Comparison of ENCODE assay signal across 8 cellular contexts in the genomic region with DNA sequence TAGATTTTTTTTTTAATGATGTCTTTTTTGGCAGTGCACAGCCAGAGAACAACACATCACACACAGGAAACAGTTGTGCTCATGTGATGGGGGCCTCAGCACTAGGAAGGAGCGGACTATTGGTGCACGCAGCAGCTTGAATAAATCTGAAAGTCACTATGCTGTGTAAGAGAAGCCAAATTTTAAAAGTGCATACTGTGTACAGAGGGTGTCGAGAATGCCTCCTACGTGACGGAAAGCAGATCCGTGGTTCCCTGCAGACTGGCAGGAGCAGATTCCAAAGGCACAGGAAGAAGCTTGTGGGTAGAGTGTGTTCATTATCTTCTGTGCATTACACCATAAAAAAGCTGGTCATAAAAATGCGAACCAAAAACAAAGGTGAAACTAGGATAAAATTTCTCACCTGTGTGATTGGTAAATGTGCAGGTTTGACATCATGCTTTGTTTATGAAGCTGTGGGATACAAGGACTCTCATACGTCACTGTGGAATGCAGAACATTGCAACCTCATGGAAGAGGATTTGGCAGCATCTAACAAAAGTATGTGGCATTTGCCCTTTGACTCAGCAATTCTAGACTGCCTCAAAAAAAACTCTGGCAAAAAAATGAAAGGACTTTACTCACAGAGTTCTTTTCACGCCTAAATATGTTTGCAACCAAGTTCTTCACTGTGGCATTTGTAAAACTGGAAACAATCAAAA. TPM values are rescaled to one million over a fixed set of nuclear protein-coding genes. Genes with fewer than 3 reads are reported as not detected.
DNase-seq lines count a peak whose midpoint lies in the region; ATAC-seq, FAIRE-seq and TF ChIP-seq lines count a peak whose summit lies in the region.
"Not testable (repeated sequence)": the region's sequence is repeated elsewhere in the genome, so short reads cannot be mapped to it uniquely, and the experiment has no call there.

No MANE protein-coding gene starts in this region.

- H3K4me3 ChIP-seq in bronchial epithelial cell (ENCODE audit: low read depth, low read length); trophoblast cell (ENCODE audit: low read depth, low read length); upper lobe of left lung: not testable (repeated sequence)

- WGBS in trophoblast cell (ENCODE audit: extremely low coverage, insufficient coverage, insufficient read length): no CpG with 5 or more reads among the region's 9 CpGs
- 65 to 74% methylated on average over 9 of the region's 9 CpGs for WGBS in upper lobe of left lung, 2 donors

- H2BK120ac ChIP-seq in trophoblast cell (ENCODE audit: insufficient read depth, low read length, poor library complexity): not testable (repeated sequence)

- not testable (repeated sequence) for H2AK5ac ChIP-seq in trophoblast cell (ENCODE audit: low read length)

- H3K18ac ChIP-seq in trophoblast cell (ENCODE audit: low read length): not testable (repeated sequence)

- H3K4me1 Mint-ChIP-seq in activated T-cell treated with anti-CD3 and anti-CD28 coated beads, Interleukin-2, amount 50 U/mL, for 24 hours (ENCODE audit: low read depth): not testable (repeated sequence)

- H3K9ac ChIP-seq in trophoblast cell (ENCODE audit: low read length): not testable (repeated sequence)

- TF ChIP-seq POLR2A in upper lobe of left lung (IDR thresholded peaks at IDR 0.05): not testable (repeated sequence)

- not testable (repeated sequence) for H4K91ac ChIP-seq in trophoblast cell (ENCODE audit: low read depth, low read length)

- H2AFZ ChIP-seq in trophoblast cell (ENCODE audit: insufficient read depth, low read length, poor library complexity): not testable (repeated sequence)

- not testable (repeated sequence) for H3K4me1 ChIP-seq in foreskin keratinocyte; trophoblast cell (ENCODE audit: control insufficient read depth in 1 of 2, insufficient read depth in 2 of 2, low read length in 2 of 2); upper lobe of left lung

- TF ChIP-seq EP300 in upper lobe of left lung (IDR thresholded peaks at IDR 0.05): not testable (repeated sequence)

- not testable (repeated sequence) for H3K27me3 Mint-ChIP-seq in activated T-cell treated with anti-CD3 and anti-CD28 coated beads, Interleukin-2, amount 50 U/mL, for 24 hours

- not testable (repeated sequence) for ATAC-seq in foreskin keratinocyte
- ATAC-seq in left lobe of liver: peak; percentile 92
- peak in 1 of 2 donors; percentile 79 for ATAC-seq in upper lobe of left lung (ENCODE audit: low FRiP score in 2 of 2)

- H3K36me3 ChIP-seq in bronchial epithelial cell (ENCODE audit: control insufficient read depth, insufficient read depth, low read length): not testable (repeated sequence)
- peaks cover 10 to 13% of the 10 kb centered on the region in 2 experiments for H3K36me3 ChIP-seq in trophoblast cell (ENCODE audit: control insufficient read depth in 1 of 2, insufficient read depth in 2 of 2, low read length in 2 of 2)
- H3K36me3 ChIP-seq in upper lobe of left lung: peaks cover 0 to 34% (median 18%) of the 10 kb centered on the region in 4 donors

- DNase-seq in Daoy (ENCODE audit: low read depth) (peak; percentile 21), M059J (ENCODE audit: low read depth) (peak; percentile 99), bronchial epithelial cell (ENCODE audit: low read depth) (peak; percentile 47), foreskin keratinocyte (peak; percentile 7 to 38), left lobe of liver (ENCODE audit: low spot score) (peak; percentile 64), trophoblast cell (peak; percentile 91 to 99)
- not testable (repeated sequence) for DNase-seq in activated T-cell treated with anti-CD3 and anti-CD28 coated beads, Interleukin-2, amount 50 U/mL, for 24 hours; upper lobe of left lung

- H3K14ac ChIP-seq in trophoblast cell (ENCODE audit: low read length): not testable (repeated sequence)

- H3K4me3 Mint-ChIP-seq in activated T-cell treated with anti-CD3 and anti-CD28 coated beads, Interleukin-2, amount 50 U/mL, for 24 hours: not testable (repeated sequence)

- not testable (repeated sequence) for H3K4ac ChIP-seq in trophoblast cell (ENCODE audit: low read depth, low read length)

- H4K8ac ChIP-seq in trophoblast cell (ENCODE audit: low read depth, low read length): not testable (repeated sequence)

- H3K27ac ChIP-seq in foreskin keratinocyte: not testable (repeated sequence)
- H3K27ac ChIP-seq in trophoblast cell (ENCODE audit: low read depth, low read length) (peak overlapping the region; percentile 80), upper lobe of left lung (peak overlapping the region in 3 of 4 donors; percentile 16 to 71 (median 22))

- not testable (repeated sequence) for H3K79me2 ChIP-seq in trophoblast cell (ENCODE audit: control insufficient read depth, insufficient read depth, low read length, poor library complexity)

- FAIRE-seq in bronchial epithelial cell (lab: Jason Lieb, UNC): not testable (repeated sequence)

- H3K36me3 Mint-ChIP-seq in activated T-cell treated with anti-CD3 and anti-CD28 coated beads, Interleukin-2, amount 50 U/mL, for 24 hours (ENCODE audit: low read depth): peaks cover 53% of the 10 kb centered on the region

- not testable (repeated sequence) for H3K23ac ChIP-seq in trophoblast cell (ENCODE audit: low read length)

- H2BK5ac ChIP-seq in trophoblast cell (ENCODE audit: low read depth, low read length, poor library complexity): not testable (repeated sequence)

- not testable (repeated sequence) for H3K79me1 ChIP-seq in trophoblast cell (ENCODE audit: low read length)

- H3K9me3 ChIP-seq in trophoblast cell (ENCODE audit: insufficient read depth, low read depth, low read length); upper lobe of left lung: not testable (repeated sequence)

- not testable (repeated sequence) for H2BK12ac ChIP-seq in trophoblast cell (ENCODE audit: low read length)

- H3K9me3 Mint-ChIP-seq in activated T-cell treated with anti-CD3 and anti-CD28 coated beads, Interleukin-2, amount 50 U/mL, for 24 hours: not testable (repeated sequence)

- H4K12ac ChIP-seq in trophoblast cell (ENCODE audit: low read depth, low read length): not testable (repeated sequence)

- H3K4me2 ChIP-seq in trophoblast cell (ENCODE audit: low read length): peak overlapping the region; percentile 51

- H3K27ac Mint-ChIP-seq in activated T-cell treated with anti-CD3 and anti-CD28 coated beads, Interleukin-2, amount 50 U/mL, for 24 hours: peak overlapping the region; percentile 67

- TF ChIP-seq CTCF in bronchial epithelial cell (IDR thresholded peaks at IDR 0.05; ENCODE audit: insufficient read depth, low read length, severe bottlenecking); foreskin keratinocyte (conservative IDR thresholded peaks at IDR 0.05); upper lobe of left lung (IDR thresholded peaks at IDR 0.05): not testable (repeated sequence)

- not testable (repeated sequence) for H3K27me3 ChIP-seq in bronchial epithelial cell (ENCODE audit: control insufficient read depth, insufficient read depth, low read length); foreskin keratinocyte; trophoblast cell (ENCODE audit: insufficient read depth, low read length); upper lobe of left lung

RNA-seq across cellular contexts. Expression of a gene that starts 8.0 kb away (rescaled TPM):
- 92.0 and 96.2 TPM in 2 replicates for total RNA-seq in Daoy (2014; rRNA removed; shearing (Covaris generic))
- total RNA-seq in M059J (2014; rRNA removed; shearing (Covaris generic)): 120 and 149 TPM in 2 replicates
- total RNA-seq in bronchial epithelial cell (189 and 195 TPM in 2 replicates), foreskin keratinocyte (131 and 135 TPM in 2 replicates), left lobe of liver (37.1 TPM), upper lobe of left lung (10 to 100 TPM; 63.9 to 79.7 (median 73.5) TPM)
- 146 and 155 TPM in 2 replicates for polyA plus RNA-seq in foreskin keratinocyte
- 84.3 and 85.8 TPM in 2 replicates for polyA plus RNA-seq in trophoblast cell (2013)

RNA-seq across cellular contexts. Expression of a gene that starts 45.3 kb away (rescaled TPM):
- 78.3 and 97.6 TPM in 2 replicates for total RNA-seq in Daoy (2014; rRNA removed; shearing (Covaris generic))
- total RNA-seq in M059J (2014; rRNA removed; shearing (Covaris generic)): 78.4 and 109 TPM in 2 replicates
- total RNA-seq in bronchial epithelial cell (106 and 136 TPM in 2 replicates), foreskin keratinocyte (93.9 and 107 TPM in 2 replicates), left lobe of liver (232 TPM), upper lobe of left lung (100 to 1,000 TPM in 3 of 6 donors, 10 to 100 TPM in 3; 64.0 to 123 (median 95.1) TPM)
- 81.0 and 88.9 TPM in 2 replicates for polyA plus RNA-seq in foreskin keratinocyte
- polyA plus RNA-seq in trophoblast cell (2013): 117 and 122 TPM in 2 replicates

RNA-seq across cellular contexts. Expression of a gene that starts 45.5 kb away (rescaled TPM):
- total RNA-seq in Daoy (2014; rRNA removed; shearing (Covaris generic)): 2.3 and 4.1 TPM in 2 replicates
- total RNA-seq in M059J (2014; rRNA removed; shearing (Covaris generic)): 3.4 and 5.4 TPM in 2 replicates
- 2.9 and 4.1 TPM in 2 replicates for total RNA-seq in bronchial epithelial cell
- 2.8 and 3.1 TPM in 2 replicates for total RNA-seq in foreskin keratinocyte
- 2.7 and 3.0 TPM in 2 replicates for polyA plus RNA-seq in foreskin keratinocyte
- total RNA-seq in left lobe of liver: 3.1 TPM
- polyA plus RNA-seq in trophoblast cell (2013): 3.6 and 3.8 TPM in 2 replicates
- total RNA-seq in upper lobe of left lung: 1 to 10 TPM; 3.1 to 8.5 (median 4.8) TPM

RNA-seq across cellular contexts. Expression of a gene that starts 58.1 kb away (rescaled TPM):
- total RNA-seq in Daoy (2014; rRNA removed; shearing (Covaris generic)): 15.3 and 26.0 TPM in 2 replicates
- 49.1 and 50.6 TPM in 2 replicates for total RNA-seq in M059J (2014; rRNA removed; shearing (Covaris generic))
- 0.51 and 0.53 TPM in 2 replicates for total RNA-seq in bronchial epithelial cell
- total RNA-seq in foreskin keratinocyte: 0.18 and 0.31 TPM in 2 replicates
- polyA plus RNA-seq in foreskin keratinocyte: 0.06 and 0.07 TPM in 2 replicates
- 0.81 TPM for total RNA-seq in left lobe of liver
- polyA plus RNA-seq in trophoblast cell (2013): 1.1 and 1.3 TPM in 2 replicates
- total RNA-seq in upper lobe of left lung: 1 to 10 TPM; 1.3 to 8.6 (median 4.4) TPM
